ENCODE assay signal across 8 cellular contexts in genomic region chr1:32703479-32704291, GRCh38. TPM values are rescaled to one million over a fixed set of nuclear protein-coding genes. Genes with fewer than 3 reads are reported as not detected.
A peak's percentile ranks its signal among the peaks of the same experiment; 100 is the strongest.
DNase-seq lines count a peak whose midpoint lies in the region; ATAC-seq lines count a peak whose summit lies in the region.

No MANE protein-coding gene starts in this region.

- ATAC-seq in naive B cell (ENCODE audit: low read depth in 2 of 2) (no peak), HG03378 (IDR thresholded peaks at IDR 0.05; ENCODE audit: unreplicated experiment) (no peak)

- H3K4me3 Mint-ChIP-seq in naive B cell: peak overlapping the region in 7 of 8 donors; percentile 63 to 91 (median 78)

- H3K4me1 Mint-ChIP-seq in naive B cell: peaks cover 8 to 15% (median 13%) of the 10 kb centered on the region in 3 donors

- H3K27me3 Mint-ChIP-seq in naive B cell: peaks cover 33 to 61% (median 49%) of the 10 kb centered on the region in 3 donors

- H3K36me3 Mint-ChIP-seq in naive B cell: peaks cover 0 to 8% of the 10 kb centered on the region in 2 donors

- no peaks in the 10 kb centered on the region for H3K9me3 Mint-ChIP-seq in naive B cell

- DNase-seq in AG20443 (ENCODE audit: low spot score) (peak; percentile 92), NCI-H226 (peak; percentile 99), epidermal melanocyte (ENCODE audit: insufficient read length, low spot score) (peak; percentile 82), naive B cell (no peak), NOMO-1 treated with dmso at 0.1 percent for 144 hours (lab: John Stamatoyannopoulos, UW; ENCODE audit: unreplicated experiment) (no peak)
- no peak for DNase-seq in activated CD4-positive, alpha-beta T cell treated with anti-CD3 and anti-CD28 coated beads, Interleukin-2, amount 50 U/mL, for 4 hours
- no peak for DNase-seq in activated CD4-positive, alpha-beta T cell treated with anti-CD3 and anti-CD28 coated beads for 48 hours

- peak overlapping the region in 2 of 6 donors; percentile 47 to 72 for H3K27ac Mint-ChIP-seq in naive B cell

RNA-seq across cellular contexts. Expression of gene SYNC, which starts 1.1 kb away (rescaled TPM):
- polyA plus RNA-seq in naive B cell (ENCODE audit: low read depth in 6 of 6): not detected

RNA-seq across cellular contexts. Expression of gene RBBP4, which starts 52.7 kb away (rescaled TPM):
- 100 to 1,000 TPM; 307 to 561 (median 336) TPM for polyA plus RNA-seq in naive B cell (ENCODE audit: low read depth in 6 of 6)

RNA-seq across cellular contexts. Expression of gene ZBTB8OS, which starts 53.3 kb away (rescaled TPM):
- polyA plus RNA-seq in naive B cell (ENCODE audit: low read depth in 6 of 6): 10 to 100 TPM; 63.2 to 99.7 (median 85.8) TPM

Comparison
In these comparisons a context has a peak if more than half of its experiments do, and no peak if none do; other contexts are left out.
1. DNase-seq: peak in AG20443 (single experiment), NCI-H226 (single experiment) and epidermal melanocyte (single experiment); none in naive B cell (single experiment), NOMO-1 treated with dmso at 0.1 percent for 144 hours (single experiment), activated CD4-positive, alpha-beta T cell treated with anti-CD3 and anti-CD28 coated beads, Interleukin-2, amount 50 U/mL, for 4 hours (0 of 2) and activated CD4-positive, alpha-beta T cell treated with anti-CD3 and anti-CD28 coated beads for 48 hours (single experiment).